In genomic region chr6:149846321-149846720, GRCh38 we compare ENCODE assay signal across 10 cellular contexts. TPM values are rescaled to one million over a fixed set of nuclear protein-coding genes. Genes with fewer than 3 reads are reported as not detected.
A peak's percentile ranks its signal among the peaks of the same experiment; 100 is the strongest.
DNase-seq lines count a peak whose midpoint lies in the region; ATAC-seq and TF ChIP-seq lines count a peak whose summit lies in the region.
"Had no signal": no experiment of that assay in that cellular context is flagged by ENCODE, and none has a peak within 500 bp of the region (broad histone marks: within the 10 kb centered on the region; RNA-seq: fewer than 3 reads in every experiment).

No MANE protein-coding gene starts in this region.

- TF ChIP-seq RAD21 in IMR-90 (IDR thresholded peaks at IDR 0.05; ENCODE audit: low read length) = no peak

- H2BK15ac ChIP-seq in IMR-90 (ENCODE audit: low read depth, low read length) (peak overlapping the region; percentile 93; the same call in 2 of the 3 replicates), mesenchymal stem cell (ENCODE audit: low read depth, poor library complexity, severe bottlenecking) (no peak overlapping the region)

- peaks cover 28 to 71% of the 10 kb centered on the region in 2 experiments for H3K79me1 ChIP-seq in IMR-90 (ENCODE audit: low read depth in 1 of 2, low read length in 2 of 2)
- H3K79me1 ChIP-seq in mesenchymal stem cell (replicated peaks; ENCODE audit: low read length, poor library complexity, severe bottlenecking) = peaks cover 4% of the 10 kb centered on the region

- BruUV-seq in IMR-90 (replicated peaks; lab: Mats Ljungman, UMichigan) = no TSS peak

- H2AK9ac ChIP-seq in IMR-90 (replicated peaks; ENCODE audit: low read depth, low read length, poor library complexity) = peak overlapping the region; percentile 82

- CTCF ChIA-PET in IMR-90 (lab: Yijun Ruan, JAX) = no interaction called here

- H3K27ac Mint-ChIP-seq in activated naive CD4-positive, alpha-beta T cell treated with anti-CD3 and anti-CD28 coated beads, Interleukin-2, amount 50 U/mL, for 72 hours = no peak overlapping the region
- H3K27ac Mint-ChIP-seq: dendritic cell treated with granulocyte-macrophage colony-stimulating factor and Interleukin-4, amounts not matched to agents 40 ng/mL and 50 ng/mL, for 4 days had no signal

- peak overlapping the region in 1 of 2 experiments; percentile 31; a peak in 2 of 4 replicates for H4K8ac ChIP-seq in IMR-90 (ENCODE audit: low read depth in 2 of 2, low read length in 2 of 2)
- no peak overlapping the region for H4K8ac ChIP-seq in mesenchymal stem cell (ENCODE audit: low read length)

- TF ChIP-seq CTCF in IMR-90 (conservative IDR thresholded peaks at IDR 0.05; ENCODE audit: low read depth, low read length) = no peak
- no peak for TF ChIP-seq CTCF in astrocyte of the spinal cord (IDR thresholded peaks at IDR 0.05; ENCODE audit: low read depth, low read length)

- POLR2A ChIA-PET in IMR-90 (lab: Charles Lee; ENCODE audit: unreplicated experiment) = no interaction called here

- no peak overlapping the region for H3K9ac ChIP-seq in IMR-90 (ENCODE audit: low read depth, low read length)
- H3K9ac ChIP-seq in mesenchymal stem cell (ENCODE audit: low read length) = no peak overlapping the region

- H3K4ac ChIP-seq in IMR-90 (ENCODE audit: low read depth, low read length) (peak overlapping the region; percentile 93), mesenchymal stem cell (ENCODE audit: low read depth in 1 of 2, low read length in 2 of 2) (peak overlapping the region in 1 of 2 experiments; percentile 2)

- H3K23ac ChIP-seq in IMR-90 (ENCODE audit: low read depth, low read length) = peak overlapping the region; percentile 55; the same call in 1 of the 2 replicates
- H3K23ac ChIP-seq in mesenchymal stem cell (ENCODE audit: low read length in 2 of 2) = peak overlapping the region in 1 of 2 experiments; percentile 46

- peaks cover 14% of the 10 kb centered on the region for H3K36me3 ChIP-seq in IMR-90 (ENCODE audit: control insufficient read depth, insufficient read depth, low read length)
- H3K36me3 ChIP-seq in mesenchymal stem cell (ENCODE audit: control insufficient read depth in 1 of 2, insufficient read depth in 2 of 2, low read depth in 1 of 2, low read length in 2 of 2) = peaks cover 4 to 19% of the 10 kb centered on the region in 2 experiments

- H3K14ac ChIP-seq in IMR-90 (replicated peaks; ENCODE audit: low read depth, low read length) = peak overlapping the region; percentile 62
- H3K14ac ChIP-seq in mesenchymal stem cell (ENCODE audit: low read length in 2 of 2) = no peak overlapping the region

- peak overlapping the region; percentile 10 to 40 for H2BK12ac ChIP-seq in mesenchymal stem cell (ENCODE audit: low read length in 2 of 2)

- H2AK5ac ChIP-seq in IMR-90 (ENCODE audit: low read depth, low read length) (peak overlapping the region; percentile 93), mesenchymal stem cell (ENCODE audit: low read length, severe bottlenecking) (no peak overlapping the region)

- 0 out of 2 replicates have a peak overlapping the region, but pooled peaks have one; percentile 62 for H3K56ac ChIP-seq in IMR-90 (ENCODE audit: extremely low read depth, insufficient read depth, low read length)

- TF ChIP-seq POLR2A in IMR-90 (IDR thresholded peaks at IDR 0.05; ENCODE audit: low read depth, low read length) = no peak

- H3K9me3 Mint-ChIP-seq in activated naive CD4-positive, alpha-beta T cell treated with anti-CD3 and anti-CD28 coated beads, Interleukin-2, amount 50 U/mL, for 72 hours = no peaks in the 10 kb centered on the region
- H3K9me3 Mint-ChIP-seq: dendritic cell treated with granulocyte-macrophage colony-stimulating factor and Interleukin-4, amounts not matched to agents 40 ng/mL and 50 ng/mL, for 4 days had no signal

- H3K4me2 ChIP-seq in IMR-90 (ENCODE audit: low read depth, low read length) (peak overlapping the region; percentile 2; the same call in 1 of the 2 replicates), mesenchymal stem cell (ENCODE audit: low read length, poor library complexity, severe bottlenecking) (no peak overlapping the region)

- no peaks in the 10 kb centered on the region for H3K36me3 Mint-ChIP-seq in activated naive CD4-positive, alpha-beta T cell treated with anti-CD3 and anti-CD28 coated beads, Interleukin-2, amount 50 U/mL, for 72 hours

- no peak overlapping the region for H2AFZ ChIP-seq in IMR-90 (replicated peaks; ENCODE audit: low read length, poor library complexity)
- H2AFZ ChIP-seq in mesenchymal stem cell (ENCODE audit: low read depth, low read length) = no peak overlapping the region

- H3K4me3 ChIP-seq in IMR-90 (ENCODE audit: insufficient read depth, low read depth, low read length) (no peak overlapping the region), astrocyte of the spinal cord (ENCODE audit: low read depth, low read length) (no peak overlapping the region), mesenchymal stem cell (ENCODE audit: insufficient read depth in 1 of 2, low read depth in 1 of 2, low read length in 2 of 2) (no peak overlapping the region)

- H2BK20ac ChIP-seq in IMR-90 (ENCODE audit: low read depth, low read length) = peak overlapping the region; percentile 78

- H4K20me1 ChIP-seq in IMR-90 (ENCODE audit: insufficient read depth, low read length) = peaks cover 11% of the 10 kb centered on the region

- ATAC-seq in IMR-90 (ENCODE audit: low read depth) (peak; percentile 48), HG03196 (IDR thresholded peaks at IDR 0.05; ENCODE audit: unreplicated experiment) (no peak), GM21423 (IDR thresholded peaks at IDR 0.05; ENCODE audit: unreplicated experiment) (no peak)
- ATAC-seq in activated naive CD4-positive, alpha-beta T cell treated with anti-CD3 and anti-CD28 coated beads, Interleukin-2, amount 50 U/mL, for 72 hours = no peak

- H3K27ac ChIP-seq in IMR-90 (ENCODE audit: insufficient read depth, low read length) (peak overlapping the region; percentile 14), mesenchymal stem cell (ENCODE audit: low read length, poor library complexity, severe bottlenecking) (no peak overlapping the region)

- intact Hi-C loops in IMR-90 (cut with micrococcal nuclease) = no loop called here

- H3K18ac ChIP-seq in IMR-90 (ENCODE audit: low read depth, low read length) = peak overlapping the region; percentile 0
- peak overlapping the region; percentile 35 to 73 for H3K18ac ChIP-seq in mesenchymal stem cell (ENCODE audit: low read depth in 1 of 2, low read length in 2 of 2)

- dilution Hi-C loops in IMR-90 (cut with HindIII; ENCODE audit: low sequenced_read_pairs, unreplicated experiment) = no loop called here

- H4K5ac ChIP-seq in IMR-90 (ENCODE audit: low read depth, low read length) = no peak overlapping the region

- 0% methylated on average over 3 of the region's 7 CpGs; no CpG with 5 or more reads in 1 of the 2 experiments for WGBS in IMR-90 (ENCODE audit: extremely low coverage in 2 of 2, insufficient read length in 1 of 2), 2 experiments
- WGBS in mesenchymal stem cell = 29% methylated on average over 7 of the region's 7 CpGs

- H2BK120ac ChIP-seq in IMR-90 (ENCODE audit: low read depth, low read length) (peak overlapping the region; percentile 88), mesenchymal stem cell (ENCODE audit: low read depth, low read length) (no peak overlapping the region)

- H2BK5ac ChIP-seq in IMR-90 (ENCODE audit: low read depth, low read length, poor library complexity, severe bottlenecking) (peak overlapping the region; percentile 43), mesenchymal stem cell (ENCODE audit: low read depth, low read length, poor library complexity, severe bottlenecking) (no peak overlapping the region)

- H3K9me3 ChIP-seq in IMR-90 (ENCODE audit: control insufficient read depth, insufficient read depth, low read length) (no peaks in the 10 kb centered on the region), mesenchymal stem cell (ENCODE audit: control insufficient read depth, low read length) (no peaks in the 10 kb centered on the region)

- DNase-seq in AG08395 (ENCODE audit: low spot score) (peak; percentile 53), IMR-90 (peak; percentile 95), astrocyte of the spinal cord (ENCODE audit: low read depth, low spot score) (peak; percentile 89), mesenchymal stem cell (peak; percentile 67), iPS-NIHi7 (ENCODE audit: extremely low spot score) (no peak)
- DNase-seq in activated naive CD4-positive, alpha-beta T cell treated with anti-CD3 and anti-CD28 coated beads, Interleukin-2, amount 50 U/mL, for 72 hours (ENCODE audit: low spot score in 2 of 2) = no peak
- DNase-seq: activated CD8-positive, alpha-beta memory T cell treated with anti-CD3 and anti-CD28 coated beads for 24 hours had no signal

- peaks cover 31% of the 10 kb centered on the region for H3K4me1 ChIP-seq in IMR-90 (ENCODE audit: control insufficient read depth, insufficient read depth, low read length)
- peaks cover 20% of the 10 kb centered on the region for H3K4me1 ChIP-seq in mesenchymal stem cell (ENCODE audit: control insufficient read depth, insufficient read depth, low read depth, low read length)

- peak overlapping the region; percentile 92 for H4K91ac ChIP-seq in IMR-90 (ENCODE audit: insufficient read depth, low read depth, low read length)
- peak overlapping the region; percentile 14 for H4K91ac ChIP-seq in mesenchymal stem cell (ENCODE audit: low read length)

- in situ Hi-C loops in IMR-90 (cut with MboI; ENCODE audit: low sequenced_read_pairs) (loop anchor here (25.0 kb wide), 1 partner anchor 1216 kb away; no protein-coding TSS in a partner anchor), astrocyte of the spinal cord (cut with HindIII; ENCODE audit: low sequenced_read_pairs) (no loop called here)

- H3K27me3 ChIP-seq in IMR-90 (ENCODE audit: control insufficient read depth, insufficient read depth, low read length) = no peaks in the 10 kb centered on the region
- H3K27me3 ChIP-seq in mesenchymal stem cell (ENCODE audit: control insufficient read depth in 1 of 2, insufficient read depth in 1 of 2, low read length in 2 of 2) = no peaks in the 10 kb centered on the region

- H3K9me1 ChIP-seq in IMR-90 (ENCODE audit: insufficient read depth, low read length) = peaks cover 41% of the 10 kb centered on the region

RNA-seq across cellular contexts. Expression of gene LRP11, which starts 17.8 kb away (rescaled TPM):
- 63.8 and 74.7 TPM in 2 replicates for total RNA-seq in IMR-90 (2012; rRNA removed)
- polyA plus RNA-seq in IMR-90 (2012; rRNA removed) = 46.5 and 48.8 TPM in 2 replicates
- polyA plus RNA-seq in IMR-90 (2012; cell fraction: cytosol; rRNA removed) = 17.7 and 33.4 TPM in 2 replicates
- 21.3 and 25.1 TPM in 2 replicates for polyA plus RNA-seq in IMR-90 (2012; cell fraction: nucleus; rRNA removed; ENCODE audit: low replicate concordance)
- polyA plus RNA-seq in mesenchymal stem cell (2013, experiment 1 of 2) = 47.8 TPM
- 47.1 TPM for polyA plus RNA-seq in mesenchymal stem cell (2013, experiment 2 of 2)
- total RNA-seq in activated naive CD4-positive, alpha-beta T cell treated with anti-CD3 and anti-CD28 coated beads, Interleukin-2, amount 50 U/mL, for 72 hours = 1 to 10 TPM; 3.6 to 4.1 TPM

RNA-seq across cellular contexts. Expression of gene RAET1E, which starts 51.6 kb away (rescaled TPM):
- total RNA-seq in IMR-90 (2012; rRNA removed) = not detected in 2 replicates
- not detected in 2 replicates for polyA plus RNA-seq in IMR-90 (2012; rRNA removed)
- polyA plus RNA-seq in IMR-90 (2012; cell fraction: cytosol; rRNA removed) = 0.02 TPM in 1 of 2 replicates, not detected in the other
- polyA plus RNA-seq in IMR-90 (2012; cell fraction: nucleus; rRNA removed; ENCODE audit: low replicate concordance) = 0.16 TPM in 1 of 2 replicates, not detected in the other
- polyA plus RNA-seq in mesenchymal stem cell (2013, experiment 1 of 2) = 0.21 TPM
- polyA plus RNA-seq in mesenchymal stem cell (2013, experiment 2 of 2) = 0.25 TPM
- under 1 TPM in 1 of 2 donors, not detected in 1; 0.11 TPM for total RNA-seq in activated naive CD4-positive, alpha-beta T cell treated with anti-CD3 and anti-CD28 coated beads, Interleukin-2, amount 50 U/mL, for 72 hours

Comparison
In these comparisons a context has a peak if more than half of its experiments do, and no peak if none do; other contexts are left out.
1. DNase-seq: peak in AG08395 (single experiment), IMR-90 (single experiment), astrocyte of the spinal cord (single experiment) and mesenchymal stem cell (single experiment); none in activated naive CD4-positive, alpha-beta T cell treated with anti-CD3 and anti-CD28 coated beads, Interleukin-2, amount 50 U/mL, for 72 hours (0 of 2) and iPS-NIHi7 (single experiment).
2. RNA of gene LRP11, which starts 17.8 kb away (total RNA-seq): 63.8 to 74.7 TPM in IMR-90; 3.6 to 4.1 TPM in activated naive CD4-positive, alpha-beta T cell treated with anti-CD3 and anti-CD28 coated beads, Interleukin-2, amount 50 U/mL, for 72 hours; every median in the first group is over 10 times any median in the second.